Comparison of ENCODE assay signal across 1 cellular context in genomic region chr7:73734619-73735525, GRCh38.
TF ChIP-seq lines count a peak whose summit lies in the region.

No MANE protein-coding gene starts in this region.

TF ChIP-seq in HepG2, 621 proteins besides CTCF, POLR2A, EP300 and RAD21 (continued from another document):
- peak; percentile 59 to 82; a peak in 2 of 4 replicates for TF ChIP-seq HMGXB4 (CRISPR knock-in tag; IDR thresholded peaks at IDR 0.05; ENCODE audit: borderline replicate concordance in 1 of 2, low read depth in 1 of 2)
- TF ChIP-seq ZNF710 (CRISPR knock-in tag; IDR thresholded peaks at IDR 0.05; ENCODE audit: borderline replicate concordance): 0 out of 2 replicates have a peak, but pooled peaks have one; percentile 37
TF ChIP-seq in HepG2: peak in this region for 116.
